Comparison of ENCODE assay signal across 25 cellular contexts in genomic region chr11:134994431-134994830, GRCh38.
"Had no signal": no experiment of that assay in that cellular context is flagged by ENCODE, and none has a peak within 500 bp of the region (broad histone marks: within the 10 kb centered on the region; RNA-seq: fewer than 3 reads in every experiment).

No MANE protein-coding gene starts in this region.

- DNase-seq: activated CD4-positive, alpha-beta memory T cell treated with anti-CD3 and anti-CD28 coated beads for 36 hours; activated CD4-positive, alpha-beta T cell treated with anti-CD3 and anti-CD28 coated beads, Interleukin-2, amount 10 ng/mL, durations not matched to agents 24 days and 14 days; activated CD4-positive, CD25-positive, alpha-beta regulatory T cell treated with anti-CD3 and anti-CD28 coated beads, Interleukin-2, amount 50 U/mL, for 72 hours; activated CD8-positive, alpha-beta memory T cell treated with anti-CD3 and anti-CD28 coated beads, Interleukin-2, amount 50 U/mL, for 4 hours; activated gamma-delta T cell; activated naive CD4-positive, alpha-beta T cell treated with anti-CD3 and anti-CD28 coated beads, Interleukin-2, amount 50 U/mL, for 16 hours; activated T-cell treated with anti-CD3 and anti-CD28 coated beads, Interleukin-2, amount 50 U/mL, for 24 hours; central memory CD4-positive, alpha-beta T cell; foreskin keratinocyte; heart left ventricle; islet precursor cell; left ventricle myocardium inferior; stimulated activated CD4-positive, alpha-beta T cell treated with anti-CD3 and anti-CD28 coated beads, Interleukin-15, amount 100 ng/mL, for 24 hours; stimulated activated naive CD4-positive, alpha-beta T cell; T-helper 17 cell; T1000; tibial artery; upper lobe of right lung; WERI-Rb-1 had no signal

- H3K4me3 Mint-ChIP-seq: activated CD4-positive, alpha-beta memory T cell treated with anti-CD3 and anti-CD28 coated beads for 36 hours; activated CD4-positive, alpha-beta T cell treated with anti-CD3 and anti-CD28 coated beads, Interleukin-2, amount 10 ng/mL, durations not matched to agents 24 days and 14 days; activated T-cell treated with anti-CD3 and anti-CD28 coated beads, Interleukin-2, amount 50 U/mL, for 24 hours; neural crest cell; T-helper 17 cell had no signal

- H3K4me1 Mint-ChIP-seq: activated CD4-positive, alpha-beta T cell treated with anti-CD3 and anti-CD28 coated beads, Interleukin-2, amount 10 ng/mL, durations not matched to agents 24 days and 14 days; T-helper 17 cell had no signal

- H3K9me3 ChIP-seq: breast epithelium, esophagus muscularis mucosa, heart left ventricle, left ventricle myocardium inferior, right atrium auricular region, suprapubic skin, tibial artery, upper lobe of right lung had no signal

- H3K27ac ChIP-seq: breast epithelium, esophagus muscularis mucosa, foreskin keratinocyte, left ventricle myocardium inferior, right atrium auricular region, suprapubic skin, tibial artery, upper lobe of right lung, WERI-Rb-1 had no signal

- H3K36me3 Mint-ChIP-seq: activated CD4-positive, alpha-beta memory T cell treated with anti-CD3 and anti-CD28 coated beads for 36 hours had no signal

- H3K9me3 Mint-ChIP-seq: activated CD4-positive, alpha-beta memory T cell treated with anti-CD3 and anti-CD28 coated beads for 36 hours; activated CD4-positive, alpha-beta T cell treated with anti-CD3 and anti-CD28 coated beads, Interleukin-2, amount 10 ng/mL, durations not matched to agents 24 days and 14 days; activated T-cell treated with anti-CD3 and anti-CD28 coated beads, Interleukin-2, amount 50 U/mL, for 24 hours; neural crest cell had no signal

- H3K4me1 ChIP-seq: breast epithelium, foreskin keratinocyte, right atrium auricular region, suprapubic skin, tibial artery, upper lobe of right lung had no signal

- H3K4me3 ChIP-seq: breast epithelium, esophagus muscularis mucosa, heart left ventricle, left ventricle myocardium inferior, lung, right atrium auricular region, suprapubic skin, tibial artery, upper lobe of right lung had no signal

- H3K27me3 ChIP-seq: breast epithelium, foreskin keratinocyte, right atrium auricular region, suprapubic skin, upper lobe of right lung had no signal

- H3K36me3 ChIP-seq: breast epithelium, esophagus muscularis mucosa, heart left ventricle, left ventricle myocardium inferior, right atrium auricular region, suprapubic skin, tibial artery, upper lobe of right lung, WERI-Rb-1 had no signal

- H3K27ac Mint-ChIP-seq: activated CD4-positive, alpha-beta memory T cell treated with anti-CD3 and anti-CD28 coated beads for 36 hours; activated CD4-positive, alpha-beta T cell treated with anti-CD3 and anti-CD28 coated beads, Interleukin-2, amount 10 ng/mL, durations not matched to agents 24 days and 14 days; activated T-cell treated with anti-CD3 and anti-CD28 coated beads, Interleukin-2, amount 50 U/mL, for 24 hours; T-helper 17 cell had no signal

- ATAC-seq: foreskin keratinocyte, heart left ventricle, T-helper 17 cell, upper lobe of right lung had no signal
